1 cellular context compared by ENCODE assay signal in the genomic region with DNA sequence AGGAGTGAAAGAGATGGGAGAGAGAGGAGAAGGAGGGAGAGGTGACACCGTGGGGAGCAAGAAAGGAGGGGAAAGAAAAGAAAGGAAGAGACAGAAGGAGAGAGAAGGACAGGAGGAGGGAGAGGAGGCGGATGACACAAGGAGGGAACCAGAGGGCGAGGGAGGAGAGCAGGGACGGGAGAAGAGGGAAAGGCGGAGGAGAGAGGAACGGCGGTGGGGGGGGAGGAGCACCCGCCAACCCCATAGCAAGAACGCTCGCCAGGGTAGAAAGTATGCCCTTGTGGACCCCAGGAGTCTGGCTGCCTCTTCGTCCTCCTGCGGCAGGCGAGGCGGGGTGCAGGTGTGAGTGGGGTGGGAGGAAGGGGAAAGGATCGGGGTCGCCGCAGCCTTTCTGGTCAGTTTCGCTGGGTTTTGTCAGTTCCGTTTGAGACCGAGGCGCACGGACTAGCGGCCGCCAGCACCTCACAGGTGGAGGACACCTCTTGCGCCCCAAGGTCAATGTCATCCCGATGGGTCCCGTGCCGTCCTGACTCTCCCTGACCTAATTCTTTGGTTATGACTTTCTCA.
TF ChIP-seq lines count a peak whose summit lies in the region.

No MANE protein-coding gene starts in this region.

TF ChIP-seq in GM23338, 12 proteins besides CTCF, POLR2A, EP300 and RAD21 (continued from another document):
- TF ChIP-seq, protein P1, sequence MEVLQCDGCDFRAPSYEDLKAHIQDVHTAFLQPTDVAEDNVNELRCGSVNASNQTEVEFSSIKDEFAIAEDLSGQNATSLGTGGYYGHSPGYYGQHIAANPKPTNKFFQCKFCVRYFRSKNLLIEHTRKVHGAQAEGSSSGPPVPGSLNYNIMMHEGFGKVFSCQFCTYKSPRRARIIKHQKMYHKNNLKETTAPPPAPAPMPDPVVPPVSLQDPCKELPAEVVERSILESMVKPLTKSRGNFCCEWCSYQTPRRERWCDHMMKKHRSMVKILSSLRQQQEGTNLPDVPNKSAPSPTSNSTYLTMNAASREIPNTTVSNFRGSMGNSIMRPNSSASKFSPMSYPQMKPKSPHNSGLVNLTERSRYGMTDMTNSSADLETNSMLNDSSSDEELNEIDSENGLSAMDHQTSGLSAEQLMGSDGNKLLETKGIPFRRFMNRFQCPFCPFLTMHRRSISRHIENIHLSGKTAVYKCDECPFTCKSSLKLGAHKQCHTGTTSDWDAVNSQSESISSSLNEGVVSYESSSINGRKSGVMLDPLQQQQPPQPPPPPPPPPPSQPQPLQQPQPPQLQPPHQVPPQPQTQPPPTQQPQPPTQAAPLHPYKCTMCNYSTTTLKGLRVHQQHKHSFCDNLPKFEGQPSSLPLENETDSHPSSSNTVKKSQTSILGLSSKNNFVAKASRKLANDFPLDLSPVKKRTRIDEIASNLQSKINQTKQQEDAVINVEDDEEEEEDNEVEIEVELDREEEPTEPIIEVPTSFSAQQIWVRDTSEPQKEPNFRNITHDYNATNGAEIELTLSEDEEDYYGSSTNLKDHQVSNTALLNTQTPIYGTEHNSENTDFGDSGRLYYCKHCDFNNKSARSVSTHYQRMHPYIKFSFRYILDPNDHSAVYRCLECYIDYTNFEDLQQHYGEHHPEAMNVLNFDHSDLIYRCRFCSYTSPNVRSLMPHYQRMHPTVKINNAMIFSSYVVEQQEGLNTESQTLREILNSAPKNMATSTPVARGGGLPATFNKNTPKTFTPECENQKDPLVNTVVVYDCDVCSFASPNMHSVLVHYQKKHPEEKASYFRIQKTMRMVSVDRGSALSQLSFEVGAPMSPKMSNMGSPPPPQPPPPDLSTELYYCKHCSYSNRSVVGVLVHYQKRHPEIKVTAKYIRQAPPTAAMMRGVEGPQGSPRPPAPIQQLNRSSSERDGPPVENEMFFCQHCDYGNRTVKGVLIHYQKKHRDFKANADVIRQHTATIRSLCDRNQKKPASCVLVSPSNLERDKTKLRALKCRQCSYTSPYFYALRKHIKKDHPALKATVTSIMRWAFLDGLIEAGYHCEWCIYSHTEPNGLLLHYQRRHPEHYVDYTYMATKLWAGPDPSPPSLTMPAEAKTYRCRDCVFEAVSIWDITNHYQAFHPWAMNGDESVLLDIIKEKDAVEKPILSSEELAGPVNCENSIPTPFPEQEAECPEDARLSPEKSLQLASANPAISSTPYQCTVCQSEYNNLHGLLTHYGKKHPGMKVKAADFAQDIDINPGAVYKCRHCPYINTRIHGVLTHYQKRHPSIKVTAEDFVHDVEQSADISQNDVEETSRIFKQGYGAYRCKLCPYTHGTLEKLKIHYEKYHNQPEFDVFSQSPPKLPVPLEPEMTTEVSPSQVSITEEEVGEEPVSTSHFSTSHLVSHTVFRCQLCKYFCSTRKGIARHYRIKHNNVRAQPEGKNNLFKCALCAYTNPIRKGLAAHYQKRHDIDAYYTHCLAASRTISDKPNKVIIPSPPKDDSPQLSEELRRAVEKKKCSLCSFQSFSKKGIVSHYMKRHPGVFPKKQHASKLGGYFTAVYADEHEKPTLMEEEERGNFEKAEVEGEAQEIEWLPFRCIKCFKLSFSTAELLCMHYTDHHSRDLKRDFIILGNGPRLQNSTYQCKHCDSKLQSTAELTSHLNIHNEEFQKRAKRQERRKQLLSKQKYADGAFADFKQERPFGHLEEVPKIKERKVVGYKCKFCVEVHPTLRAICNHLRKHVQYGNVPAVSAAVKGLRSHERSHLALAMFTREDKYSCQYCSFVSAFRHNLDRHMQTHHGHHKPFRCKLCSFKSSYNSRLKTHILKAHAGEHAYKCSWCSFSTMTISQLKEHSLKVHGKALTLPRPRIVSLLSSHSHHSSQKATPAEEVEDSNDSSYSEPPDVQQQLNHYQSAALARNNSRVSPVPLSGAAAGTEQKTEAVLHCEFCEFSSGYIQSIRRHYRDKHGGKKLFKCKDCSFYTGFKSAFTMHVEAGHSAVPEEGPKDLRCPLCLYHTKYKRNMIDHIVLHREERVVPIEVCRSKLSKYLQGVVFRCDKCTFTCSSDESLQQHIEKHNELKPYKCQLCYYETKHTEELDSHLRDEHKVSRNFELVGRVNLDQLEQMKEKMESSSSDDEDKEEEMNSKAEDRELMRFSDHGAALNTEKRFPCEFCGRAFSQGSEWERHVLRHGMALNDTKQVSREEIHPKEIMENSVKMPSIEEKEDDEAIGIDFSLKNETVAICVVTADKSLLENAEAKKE (CRISPR knock-in tag; IDR thresholded peaks at IDR 0.05), result no peak
- TF ChIP-seq STAT1 (IDR thresholded peaks at IDR 0.05; ENCODE audit: unreplicated experiment), result no peak
- TF ChIP-seq JUNB (IDR thresholded peaks at IDR 0.05; ENCODE audit: unreplicated experiment), result no peak
TF ChIP-seq in GM23338: peak in this region for 0.
